In genomic region chr2:38581193-38582147, GRCh38 we compare ENCODE assay signal across 1 cellular context.
TF ChIP-seq lines count a peak whose summit lies in the region.

No MANE protein-coding gene starts in this region.

TF ChIP-seq in K562, 482 proteins besides CTCF, POLR2A, EP300 and RAD21 (continues in another document):
- TF ChIP-seq CHD7 (IDR thresholded peaks at IDR 0.05; ENCODE audit: low read depth, low read length) (no peak), SMARCA4 (IDR thresholded peaks at IDR 0.05) (no peak), SMARCE1 (IDR thresholded peaks at IDR 0.05) (no peak), BHLHE40 (IDR thresholded peaks at IDR 0.05; ENCODE audit: low read length) (no peak), CEBPB (tag; IDR thresholded peaks at IDR 0.05) (peak; percentile 13; the same call in 1 of the 2 replicates), NCOA1 (IDR thresholded peaks at IDR 0.05; ENCODE audit: low read depth) (no peak), HBP1 (CRISPR knock-in tag; IDR thresholded peaks at IDR 0.05) (no peak), UBTF (IDR thresholded peaks at IDR 0.05; ENCODE audit: borderline replicate concordance in 1 of 2, low read depth in 2 of 2, low read length in 2 of 2) (no peak), FOXK2 (conservative IDR thresholded peaks at IDR 0.05 in 1 of 2, IDR thresholded peaks at IDR 0.05 in 1 of 2; ENCODE audit: low read depth in 2 of 2) (peak; percentile 70 to 81), SMC3 (conservative IDR thresholded peaks at IDR 0.05; ENCODE audit: insufficient read depth, low read depth, low read length) (peak; percentile 61), GATAD2B (IDR thresholded peaks at IDR 0.05; ENCODE audit: borderline replicate concordance) (no peak), ETS1 (conservative IDR thresholded peaks at IDR 0.05; ENCODE audit: control insufficient read depth, low read depth, low read length) (no peak), TAF1 (IDR thresholded peaks at IDR 0.05; ENCODE audit: control insufficient read depth, extremely low read depth, insufficient read depth, low read length, severe bottlenecking) (no peak), ZNF263 (CRISPR knock-in tag; IDR thresholded peaks at IDR 0.05; ENCODE audit: borderline replicate concordance) (no peak), MBD1 (CRISPR knock-in tag; IDR thresholded peaks at IDR 0.05) (no peak), STAT5A (IDR thresholded peaks at IDR 0.05; ENCODE audit: borderline replicate concordance, low read length) (0 out of 2 replicates have a peak, but pooled peaks have one; percentile 6), FOXA1 (IDR thresholded peaks at IDR 0.05; ENCODE audit: borderline replicate concordance) (no peak), MAFF (IDR thresholded peaks at IDR 0.05; ENCODE audit: low read length) (no peak), ZNF140 (CRISPR knock-in tag; IDR thresholded peaks at IDR 0.05) (no peak), ZNF395 (CRISPR knock-in tag; IDR thresholded peaks at IDR 0.05) (no peak), SNIP1 (IDR thresholded peaks at IDR 0.05; ENCODE audit: low read depth) (no peak), ZNF12 (CRISPR knock-in tag; IDR thresholded peaks at IDR 0.05) (no peak), BRD9 (IDR thresholded peaks at IDR 0.05; ENCODE audit: low read depth, partially characterized antibody) (no peak), MEIS2 (IDR thresholded peaks at IDR 0.05; ENCODE audit: partially characterized antibody) (no peak), KLF10 (CRISPR knock-in tag; IDR thresholded peaks at IDR 0.05) (no peak), CBX2 (IDR thresholded peaks at IDR 0.05; ENCODE audit: insufficient read depth, low read length, poor library complexity, severe bottlenecking) (no peak)
